1 cellular context compared by ENCODE assay signal in genomic region chr5:12526113-12526512, GRCh38.
TF ChIP-seq lines count a peak whose summit lies in the region.

No MANE protein-coding gene starts in this region.

TF ChIP-seq in H1, 55 proteins besides CTCF, POLR2A, EP300 and RAD21:
- TF ChIP-seq FOSL1 (IDR thresholded peaks at IDR 0.05; ENCODE audit: insufficient read depth, low read depth, low read length) (no peak), HDAC6 (IDR thresholded peaks at IDR 0.05; ENCODE audit: low read depth, low read length) (no peak)
TF ChIP-seq in H1: peak in this region for 0.
